Comparison of ENCODE assay signal across 8 cellular contexts in genomic region chr1:211951856-211952255, GRCh38.
DNase-seq lines count a peak whose midpoint lies in the region; ATAC-seq and TF ChIP-seq lines count a peak whose summit lies in the region.

No MANE protein-coding gene starts in this region.

- peak; percentile 98 for ATAC-seq in GM18517 (IDR thresholded peaks at IDR 0.05; ENCODE audit: unreplicated experiment)

- TF ChIP-seq CTCF in HFF-Myc (IDR thresholded peaks at IDR 0.05; ENCODE audit: low read depth, low read length, missing control alignments): no peak
- TF ChIP-seq CTCF in kidney epithelial cell (IDR thresholded peaks at IDR 0.05; ENCODE audit: insufficient read depth, low read length, poor library complexity, severe bottlenecking): no peak

- no peaks in the 10 kb centered on the region for H3K36me3 ChIP-seq in kidney epithelial cell (ENCODE audit: control insufficient read depth, insufficient read depth, low read length)

- H3K4me3 ChIP-seq in HFF-Myc (replicated peaks; ENCODE audit: low read depth, low read length) (no peak overlapping the region), kidney epithelial cell (ENCODE audit: low read depth, low read length) (no peak overlapping the region)

- no peaks in the 10 kb centered on the region for H3K27me3 ChIP-seq in kidney epithelial cell (ENCODE audit: control insufficient read depth, insufficient read depth, low read length)

- DNase-seq in HFF-Myc (ENCODE audit: extremely low read depth, low read depth) (peak; percentile 27), NCI-H69 (lab: John Stamatoyannopoulos, UW) (peak; percentile 80), kidney epithelial cell (ENCODE audit: low read depth) (peak; percentile 91), UCSD-AML1 (lab: John Stamatoyannopoulos, UW; ENCODE audit: unreplicated experiment) (no peak), NCI-H748 treated with DMSO at 0.1 percent for 48 hours (lab: John Stamatoyannopoulos, UW) (no peak), AG20443 (ENCODE audit: low spot score) (no peak), 8988T (no peak)

Comparison
In these comparisons a context has a peak if more than half of its experiments do, and no peak if none do; other contexts are left out.
1. DNase-seq: peak in HFF-Myc (single experiment), NCI-H69 (single experiment) and kidney epithelial cell (single experiment); none in UCSD-AML1 (single experiment), NCI-H748 treated with DMSO at 0.1 percent for 48 hours (single experiment), AG20443 (single experiment) and 8988T (single experiment).